In the genomic region with DNA sequence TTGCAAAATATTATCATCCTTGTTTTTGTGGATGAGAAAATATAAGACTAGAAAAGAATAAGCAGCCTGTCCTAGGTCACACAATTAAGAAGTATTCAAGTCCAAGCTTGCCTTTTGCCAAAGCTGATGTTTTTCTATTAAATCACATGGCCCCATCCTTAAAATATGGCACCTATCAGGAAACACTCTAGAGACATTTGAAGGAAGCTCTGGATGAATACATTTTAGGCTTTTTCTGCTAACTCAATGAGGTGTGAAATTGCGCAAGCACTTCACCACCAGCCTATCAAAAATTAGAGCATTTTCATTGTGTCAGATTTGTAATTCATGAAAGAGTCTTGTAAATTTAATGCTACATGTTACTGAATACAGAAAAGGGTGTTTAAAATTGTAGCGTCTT, we compare ENCODE assay signal across 16 cellular contexts.
"Had no signal": no experiment of that assay in that cellular context is flagged by ENCODE, and none has a peak within 500 bp of the region (broad histone marks: within the 10 kb centered on the region; RNA-seq: fewer than 3 reads in every experiment).

No MANE protein-coding gene starts in this region.

- H3K36me3 ChIP-seq: thoracic aorta had no signal

- DNase-seq: activated CD4-positive, alpha-beta T cell treated with anti-CD3 and anti-CD28 coated beads, Interleukin-2, amount 50 U/mL, for 1 hour; activated naive CD4-positive, alpha-beta T cell treated with Interleukin-2 at 50 U/mL for 16 hours; activated naive CD8-positive, alpha-beta T cell treated with anti-CD3 and anti-CD28 coated beads, Interleukin-2, amount 50 U/mL, for 24 hours; activated T-cell treated with anti-CD3 and anti-CD28 coated beads for 4 hours; aorta; dermis blood vessel endothelial cell; foreskin melanocyte; kidney glomerular epithelial cell; midbrain; stimulated activated CD4-positive, alpha-beta T cell treated with anti-CD3 and anti-CD28 coated beads, Interleukin-12 subunit alpha, Interleukin-12 subunit beta, amount 100 ng/mL, for 4 hours; stimulated activated CD4-positive, alpha-beta T cell treated with anti-CD3 and anti-CD28 coated beads, Interleukin-2, amount 100 ng/mL, for 24 hours; T-helper 9 cell had no signal

- H3K27ac ChIP-seq: epithelial cell of prostate, thoracic aorta had no signal

- ATAC-seq: activated CD4-positive, CD25-positive, alpha-beta regulatory T cell treated with anti-CD3 and anti-CD28 coated beads, Interleukin-2, amount 50 U/mL, for 24 hours; activated naive CD8-positive, alpha-beta T cell treated with anti-CD3 and anti-CD28 coated beads, Interleukin-2, amount 50 U/mL, for 24 hours; stimulated activated effector memory CD8-positive, alpha-beta T cell treated with anti-CD3 and anti-CD28 coated beads, Interleukin-12 subunit alpha, Interleukin-12 subunit beta, amount 100 ng/mL, for 72 hours had no signal

- H3K4me3 ChIP-seq: thoracic aorta had no signal

- H3K9me3 ChIP-seq: thoracic aorta had no signal
